ENCODE assay signal across 1 cellular context in the genomic region with DNA sequence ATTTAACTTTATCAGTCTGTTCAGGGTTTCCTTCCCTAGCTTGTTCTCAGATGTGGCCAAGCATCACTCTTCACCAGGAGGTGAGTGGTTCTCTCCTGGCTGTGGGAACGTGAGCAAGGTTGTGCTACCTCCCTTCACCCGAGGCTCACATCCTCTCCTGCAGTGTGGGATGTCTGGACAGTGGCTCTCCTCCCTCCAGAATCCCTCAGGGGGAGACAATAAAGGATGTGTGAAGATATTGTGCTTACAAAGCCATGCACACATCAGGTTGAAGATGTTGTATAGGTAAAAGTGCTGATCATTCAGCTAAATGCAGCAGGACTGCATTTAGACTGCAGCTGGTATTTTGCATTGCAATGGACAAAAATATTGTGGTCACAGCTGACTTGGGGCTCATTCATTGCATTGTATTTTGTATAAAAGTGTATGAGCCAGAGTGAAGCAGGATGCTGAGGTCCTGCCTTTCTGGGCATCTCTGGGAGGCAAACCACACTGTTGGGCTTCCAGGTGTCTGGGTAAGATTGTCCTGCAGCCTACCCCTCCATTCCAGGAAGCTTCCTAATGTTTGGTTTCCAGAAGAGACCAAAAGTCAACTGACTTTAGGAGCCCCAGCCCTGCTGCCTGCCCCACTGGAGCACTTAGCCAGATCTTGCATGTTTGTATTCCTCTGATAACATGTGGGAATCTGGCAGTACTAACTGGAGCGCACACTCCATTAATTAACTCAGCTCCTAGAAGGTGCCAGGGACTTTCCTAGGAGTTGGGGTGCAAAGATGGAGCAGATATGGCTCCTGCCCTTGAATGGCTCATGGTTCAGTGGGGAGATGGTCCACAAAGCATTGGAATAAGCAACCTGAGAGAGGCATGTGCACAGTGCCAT.
TF ChIP-seq lines count a peak whose summit lies in the region.

No MANE protein-coding gene starts in this region.

TF ChIP-seq in IMR-90, 13 proteins besides CTCF, POLR2A, EP300 and RAD21:
- TF ChIP-seq RCOR1 (IDR thresholded peaks at IDR 0.05; ENCODE audit: insufficient replicate concordance, low read length) (no peak), RFX5 (IDR thresholded peaks at IDR 0.05; ENCODE audit: low read depth, low read length) (no peak), BHLHE40 (IDR thresholded peaks at IDR 0.05; ENCODE audit: low read depth, low read length) (no peak), NFE2L2 (IDR thresholded peaks at IDR 0.05; ENCODE audit: low read depth, low read length) (no peak), FOS (IDR thresholded peaks at IDR 0.05; ENCODE audit: low read depth, low read length) (no peak), CHD1 (IDR thresholded peaks at IDR 0.05; ENCODE audit: low read depth, low read length) (no peak), MXI1 (IDR thresholded peaks at IDR 0.05; ENCODE audit: borderline replicate concordance, low read depth, low read length) (no peak), SMC3 (IDR thresholded peaks at IDR 0.05; ENCODE audit: low read depth, low read length) (no peak), CEBPB (IDR thresholded peaks at IDR 0.05; ENCODE audit: low read depth, low read length) (no peak), MAZ (IDR thresholded peaks at IDR 0.05; ENCODE audit: borderline replicate concordance, low read depth, low read length) (no peak), MAFK (IDR thresholded peaks at IDR 0.05; ENCODE audit: low read depth, low read length) (no peak)
- TF ChIP-seq, protein P1, sequence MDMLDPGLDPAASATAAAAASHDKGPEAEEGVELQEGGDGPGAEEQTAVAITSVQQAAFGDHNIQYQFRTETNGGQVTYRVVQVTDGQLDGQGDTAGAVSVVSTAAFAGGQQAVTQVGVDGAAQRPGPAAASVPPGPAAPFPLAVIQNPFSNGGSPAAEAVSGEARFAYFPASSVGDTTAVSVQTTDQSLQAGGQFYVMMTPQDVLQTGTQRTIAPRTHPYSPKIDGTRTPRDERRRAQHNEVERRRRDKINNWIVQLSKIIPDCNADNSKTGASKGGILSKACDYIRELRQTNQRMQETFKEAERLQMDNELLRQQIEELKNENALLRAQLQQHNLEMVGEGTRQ (IDR thresholded peaks at IDR 0.05; ENCODE audit: low read depth, low read length), result no peak
- TF ChIP-seq, protein P2, sequence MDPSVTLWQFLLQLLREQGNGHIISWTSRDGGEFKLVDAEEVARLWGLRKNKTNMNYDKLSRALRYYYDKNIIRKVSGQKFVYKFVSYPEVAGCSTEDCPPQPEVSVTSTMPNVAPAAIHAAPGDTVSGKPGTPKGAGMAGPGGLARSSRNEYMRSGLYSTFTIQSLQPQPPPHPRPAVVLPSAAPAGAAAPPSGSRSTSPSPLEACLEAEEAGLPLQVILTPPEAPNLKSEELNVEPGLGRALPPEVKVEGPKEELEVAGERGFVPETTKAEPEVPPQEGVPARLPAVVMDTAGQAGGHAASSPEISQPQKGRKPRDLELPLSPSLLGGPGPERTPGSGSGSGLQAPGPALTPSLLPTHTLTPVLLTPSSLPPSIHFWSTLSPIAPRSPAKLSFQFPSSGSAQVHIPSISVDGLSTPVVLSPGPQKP (IDR thresholded peaks at IDR 0.05; ENCODE audit: borderline replicate concordance, low read depth, low read length), result no peak
